ENCODE assay signal across 1 cellular context in the genomic region with DNA sequence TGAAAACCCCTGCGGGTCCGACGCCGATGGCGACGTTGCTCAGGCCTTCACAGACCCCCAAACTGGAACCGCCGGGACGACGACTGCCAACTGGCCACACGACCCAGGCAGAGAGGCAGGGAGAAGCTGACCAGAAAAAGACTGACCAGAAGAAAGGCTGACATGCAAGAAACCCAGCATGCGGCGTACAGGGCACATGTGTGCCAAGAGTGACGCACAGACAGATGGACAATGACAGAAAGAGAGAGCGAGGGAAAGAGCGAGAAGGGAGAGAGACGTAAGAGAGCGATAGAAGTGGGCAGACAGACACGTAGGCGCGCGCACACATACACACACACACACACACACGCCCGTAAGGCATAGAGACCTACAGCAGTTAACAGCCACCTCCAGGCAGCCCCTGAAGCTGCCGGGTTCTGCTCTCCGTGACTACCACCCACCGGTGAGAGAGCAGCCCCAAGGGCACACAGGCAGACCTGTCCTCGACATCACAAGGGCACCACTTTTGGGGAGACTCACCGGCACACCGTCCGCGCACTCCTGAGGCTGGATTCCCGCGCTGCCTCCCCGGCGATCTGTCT.
TF ChIP-seq lines count a peak whose summit lies in the region.

No MANE protein-coding gene starts in this region.

TF ChIP-seq in SK-N-SH treated with all-trans-retinoic acid at 6 μM for 48 hours, 23 proteins besides CTCF, POLR2A, EP300 and RAD21 (continued from another document):
- TF ChIP-seq ARNTL (CRISPR knock-in tag; IDR thresholded peaks at IDR 0.05; ENCODE audit: borderline replicate concordance, low read depth) (no peak), CSDC2 (CRISPR knock-in tag; IDR thresholded peaks at IDR 0.05) (no peak), ZNF8 (CRISPR knock-in tag; IDR thresholded peaks at IDR 0.05) (no peak)
